In the genomic region with DNA sequence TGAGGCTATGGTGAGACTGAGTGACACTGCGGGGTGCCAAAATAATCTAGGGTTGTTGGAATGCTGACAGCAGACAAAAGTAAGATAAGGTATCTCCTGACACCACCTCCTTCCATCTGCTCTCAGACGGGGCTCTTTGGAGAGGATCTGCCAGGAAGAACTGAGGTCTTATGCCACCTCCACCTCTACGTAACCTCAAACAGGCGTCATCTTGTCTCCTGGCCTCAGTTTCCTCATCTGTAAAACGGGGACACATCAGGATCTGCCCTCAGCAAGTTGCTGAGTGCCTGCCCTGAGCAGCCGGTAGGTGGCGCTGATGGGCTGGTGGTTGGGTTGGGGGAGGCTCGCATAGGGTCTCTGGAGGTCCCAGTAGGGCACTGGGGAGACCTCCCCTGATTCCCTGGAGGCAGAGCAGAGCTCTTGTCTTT, we compare ENCODE assay signal across 8 cellular contexts. TPM values are rescaled to one million over a fixed set of nuclear protein-coding genes. Genes with fewer than 3 reads are reported as not detected.
DNase-seq lines count a peak whose midpoint lies in the region; ATAC-seq and TF ChIP-seq lines count a peak whose summit lies in the region.

No MANE protein-coding gene starts in this region.

- no peak overlapping the region for H3K27ac ChIP-seq in DOHH2 (ENCODE audit: low read depth, low read length)
- no peak overlapping the region for H3K27ac ChIP-seq in OCI-LY7 (ENCODE audit: low read depth, low read length, poor library complexity, severe bottlenecking)
- no peak overlapping the region for H3K27ac ChIP-seq in transverse colon

- H3F3A ChIP-seq in DOHH2 (ENCODE audit: control insufficient read depth, insufficient read depth), result peaks cover 9% of the 10 kb centered on the region

- H3K4me2 ChIP-seq in DOHH2 (ENCODE audit: low read length) (no peak overlapping the region), OCI-LY7 (ENCODE audit: low read length) (no peak overlapping the region)

- H3K79me2 ChIP-seq in DOHH2 (ENCODE audit: control insufficient read depth, low read length) (no peaks in the 10 kb centered on the region), OCI-LY7 (ENCODE audit: insufficient read depth, low read depth, low read length) (no peaks in the 10 kb centered on the region; the same call in 1 of the 2 replicates)

- H3K9me3 ChIP-seq in DOHH2 (ENCODE audit: control insufficient read depth, insufficient read depth, low read length) (no peaks in the 10 kb centered on the region; the same call in 1 of the 2 replicates), OCI-LY7 (ENCODE audit: low read length) (no peaks in the 10 kb centered on the region), adipocyte (ENCODE audit: control insufficient read depth, low read length) (no peaks in the 10 kb centered on the region), transverse colon (no peaks in the 10 kb centered on the region)

- H3K36me3 ChIP-seq in DOHH2 (ENCODE audit: control insufficient read depth, low read length), result no peaks in the 10 kb centered on the region
- H3K36me3 ChIP-seq in OCI-LY7 (ENCODE audit: insufficient read depth, low read length), result no peaks in the 10 kb centered on the region
- H3K36me3 ChIP-seq in adipocyte (ENCODE audit: control insufficient read depth, insufficient read depth, low read length, severe bottlenecking), result no peaks in the 10 kb centered on the region
- H3K36me3 ChIP-seq in transverse colon, result no peaks in the 10 kb centered on the region

- H4K20me1 ChIP-seq in DOHH2 (ENCODE audit: control insufficient read depth, insufficient read depth, low read depth, low read length), result peaks cover 4% of the 10 kb centered on the region
- no peaks in the 10 kb centered on the region for H4K20me1 ChIP-seq in OCI-LY7 (ENCODE audit: insufficient read depth, low read length)

- TF ChIP-seq CTCF in DOHH2 (IDR thresholded peaks at IDR 0.05; ENCODE audit: low read depth, low read length, poor library complexity, severe bottlenecking) (peak; percentile 97), OCI-LY7 (conservative IDR thresholded peaks at IDR 0.05; ENCODE audit: low read length) (peak; percentile 95), transverse colon (IDR thresholded peaks at IDR 0.05) (peak; percentile 62 to 69 (median 66))

- POLR2A ChIA-PET in OCI-LY7 (lab: Charles Lee), result no interaction called here

- in situ Hi-C loops in transverse colon (cut with MboI; ENCODE audit: low pct_ligation_motif_present in 1 of 4, low pct_unique_long_range_greater_than_20kb in 1 of 4, low sequenced_read_pairs in 3 of 4), result loop anchor here in 1 of 4 donors (5.0 kb wide), 1 partner anchor 350 kb away; a partner anchor contains a TSS

- BruUV-seq in OCI-LY7 (replicated peaks; lab: Mats Ljungman, UMichigan), result no TSS peak

- CTCF ChIA-PET in OCI-LY7 (lab: Charles Lee; ENCODE audit: unreplicated experiment), result interaction anchor here (0.5 kb wide), 1 partner anchor 1856 kb away, joined by 3 read pairs; no protein-coding TSS in a partner anchor

- peak; percentile 30 for ATAC-seq in left lobe of liver
- no peak for ATAC-seq in HG03469 (IDR thresholded peaks at IDR 0.05; ENCODE audit: unreplicated experiment)
- no peak for ATAC-seq in HG03520 (IDR thresholded peaks at IDR 0.05; ENCODE audit: unreplicated experiment)

- TF ChIP-seq POLR2A in transverse colon (IDR thresholded peaks at IDR 0.05), result no peak

- TF ChIP-seq EP300 in transverse colon (IDR thresholded peaks at IDR 0.05; ENCODE audit: low read depth), result no peak

- DNase-seq in OCI-LY7 (ENCODE audit: low spot score) (peak; percentile 52), adipocyte (ENCODE audit: low read depth) (peak; percentile 55), left lobe of liver (ENCODE audit: low spot score) (no peak), transverse colon (peak; percentile 50), HK-2 (ENCODE audit: unreplicated experiment) (no peak)

- H2AFZ ChIP-seq in OCI-LY7 (ENCODE audit: low read length), result no peak overlapping the region

- no peaks in the 10 kb centered on the region for H3K9me2 ChIP-seq in DOHH2 (replicated peaks; ENCODE audit: control insufficient read depth, low read length)
- no peaks in the 10 kb centered on the region for H3K9me2 ChIP-seq in OCI-LY7 (ENCODE audit: insufficient read depth, low read length)

- intact Hi-C loops in OCI-LY7 (cut with micrococcal nuclease; ENCODE audit: unreplicated experiment) (loop anchor here (1.0 to 10.0 kb wide), 3 partner anchors 153 to 351 kb away; no protein-coding TSS in a partner anchor), transverse colon (cut with DNase I; ENCODE audit: low total_unique reads) (no loop called here)

- H3K27me3 ChIP-seq in DOHH2 (ENCODE audit: control insufficient read depth, low read length) (peaks cover 15% of the 10 kb centered on the region), adipocyte (replicated peaks; ENCODE audit: control insufficient read depth, insufficient read depth, low read length) (no peaks in the 10 kb centered on the region), transverse colon (no peaks in the 10 kb centered on the region)

- H3K9ac ChIP-seq in adipocyte (ENCODE audit: low read length), result no peak overlapping the region

- H3K4me3 ChIP-seq in DOHH2 (ENCODE audit: low read length), result no peak overlapping the region
- H3K4me3 ChIP-seq in OCI-LY7 (ENCODE audit: low read depth, low read length, poor library complexity, severe bottlenecking), result no peak overlapping the region
- no peak overlapping the region for H3K4me3 ChIP-seq in adipocyte (ENCODE audit: low read length)
- H3K4me3 ChIP-seq in transverse colon, result no peak overlapping the region

- WGBS in transverse colon (ENCODE audit: low coverage in 1 of 2), 2 donors, result 42% methylated on average over 8 of the region's 8 CpGs; no CpG with 5 or more reads in 1 of the 2 donors

- H3K4me1 ChIP-seq in DOHH2 (ENCODE audit: control insufficient read depth, low read length) (peaks cover 35% of the 10 kb centered on the region), OCI-LY7 (ENCODE audit: insufficient read depth, low read length, poor library complexity, severe bottlenecking) (peaks cover 64% of the 10 kb centered on the region), adipocyte (ENCODE audit: control insufficient read depth, insufficient read depth, low read length) (peaks cover 16% of the 10 kb centered on the region), transverse colon (peaks cover 36 to 65% (median 50%) of the 10 kb centered on the region in 4 donors)

RNA-seq across cellular contexts. Expression of a gene that starts 1.7 kb away (rescaled TPM):
- total RNA-seq in OCI-LY7 (2014; rRNA removed; shearing (Covaris generic)), result 1.0 and 3.2 TPM in 2 replicates
- total RNA-seq in OCI-LY7 (2022) (7.7 and 8.8 TPM in 2 replicates), left lobe of liver (0.78 TPM), transverse colon (1 to 10 TPM in 1 of 4 donors, under 1 TPM in 1, not detected in 2; 0.55 to 1.1 TPM)

Comparison
In these comparisons a context has a peak if more than half of its experiments do, and no peak if none do; other contexts are left out.
1. DNase-seq: peak in OCI-LY7 (single experiment), adipocyte (single experiment) and transverse colon (single experiment); none in left lobe of liver (single experiment) and HK-2 (single experiment).
2. Peak in every context shown above with its lines, with median percentiles within 50 percentile points of each other: CTCF ChIP-seq.